Comparison of ENCODE assay signal across 8 cellular contexts in the genomic region with DNA sequence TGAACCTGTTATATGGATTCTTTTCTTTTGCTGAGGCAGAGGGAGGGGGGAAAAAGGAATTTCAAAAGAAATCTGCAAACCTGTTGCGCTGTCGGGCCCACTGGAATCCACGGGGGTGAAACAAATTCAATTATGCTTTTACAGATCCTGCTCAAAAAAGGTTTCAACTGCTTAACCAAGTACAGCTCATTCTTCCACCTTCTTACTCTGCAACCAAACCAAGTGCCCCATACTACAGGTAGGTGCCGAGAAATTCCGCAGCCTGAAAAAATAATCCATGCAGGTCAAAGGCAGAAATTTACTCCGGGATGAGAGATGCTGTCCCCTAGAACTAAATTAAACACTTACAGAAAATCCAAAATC. TPM values are rescaled to one million over a fixed set of nuclear protein-coding genes. Genes with fewer than 3 reads are reported as not detected.
DNase-seq lines count a peak whose midpoint lies in the region; ATAC-seq and TF ChIP-seq lines count a peak whose summit lies in the region.

No MANE protein-coding gene starts in this region.

- WGBS in thyroid gland, 2 donors, result 20 to 24% methylated on average over 6 of the region's 6 CpGs

- TF ChIP-seq CTCF in brain (conservative IDR thresholded peaks at IDR 0.05) (no peak), lower lobe of right lung (IDR thresholded peaks at IDR 0.05) (no peak), thyroid gland (IDR thresholded peaks at IDR 0.05) (no peak)

- ATAC-seq in activated CD4-positive, alpha-beta T cell treated with anti-CD3 and anti-CD28 coated beads for 36 hours, result no peak
- ATAC-seq in lower lobe of right lung (peak; percentile 26 to 51), GM21381 (IDR thresholded peaks at IDR 0.05; ENCODE audit: unreplicated experiment) (no peak)

- no peaks in the 10 kb centered on the region for H3K36me3 Mint-ChIP-seq in activated CD4-positive, alpha-beta T cell treated with anti-CD3 and anti-CD28 coated beads for 36 hours (ENCODE audit: low read depth)
- H3K36me3 Mint-ChIP-seq in brain, result no peaks in the 10 kb centered on the region

- H3K27me3 ChIP-seq in lower lobe of right lung (ENCODE audit: low read depth) (no peaks in the 10 kb centered on the region), thyroid gland (no peaks in the 10 kb centered on the region)

- peak overlapping the region; percentile 38 for H3K27ac Mint-ChIP-seq in activated CD4-positive, alpha-beta T cell treated with anti-CD3 and anti-CD28 coated beads for 36 hours
- H3K27ac Mint-ChIP-seq in brain, result peak overlapping the region in 4 of 5 experiments; percentile 15 to 72 (median 50)

- CTCF ChIA-PET in activated CD4-positive, alpha-beta T cell treated with anti-CD3 and anti-CD28 coated beads for 36 hours (lab: Charles Lee), result interaction anchor here (0.5 to 5.1 kb wide), 26 partner anchors 9 to 196 kb away, joined by 3 to 94 read pairs (median 6); partner anchors contain the start of genes LPO and SUPT4H1

- no peaks in the 10 kb centered on the region for H3K36me3 ChIP-seq in lower lobe of right lung
- H3K36me3 ChIP-seq in thyroid gland, result no peaks in the 10 kb centered on the region

- H3K9me3 ChIP-seq in lower lobe of right lung (no peaks in the 10 kb centered on the region), thyroid gland (no peaks in the 10 kb centered on the region)

- H3K4me1 Mint-ChIP-seq in activated CD4-positive, alpha-beta T cell treated with anti-CD3 and anti-CD28 coated beads for 36 hours, result peaks cover 38% of the 10 kb centered on the region
- H3K4me1 Mint-ChIP-seq in brain, result peaks cover 31% of the 10 kb centered on the region

- TF ChIP-seq POLR2A in thyroid gland (IDR thresholded peaks at IDR 0.05), result no peak

- H3K4me3 ChIP-seq in lower lobe of right lung, result peak overlapping the region; percentile 48
- peak overlapping the region in 2 of 3 donors; percentile 30 to 37 for H3K4me3 ChIP-seq in thyroid gland (replicated peaks in 1 of 3)

- POLR2A ChIA-PET in activated CD4-positive, alpha-beta T cell treated with anti-CD3 and anti-CD28 coated beads for 36 hours (lab: Charles Lee), result interaction anchor here (0.8 to 1.9 kb wide), 9 partner anchors 51 to 214 kb away, joined by 3 to 15 read pairs (median 8); partner anchors contain the start of genes SUPT4H1 and TSPOAP1

- intact Hi-C loops in activated CD4-positive, alpha-beta T cell treated with anti-CD3 and anti-CD28 coated beads for 36 hours (cut with DNase I, micrococcal nuclease), result loop anchor here (1.0 to 2.0 kb wide), 7 partner anchors 35 to 113 kb away; partner anchors contain the start of gene SUPT4H1 (in 1 of the 2)
- intact Hi-C loops in lower lobe of right lung (cut with DNase I), result no loop called here
- intact Hi-C loops in thyroid gland (cut with DNase I), result loop anchor here (10.0 kb wide), 1 partner anchor 62 kb away; the partner anchor contains the start of gene SUPT4H1

- H3K4me1 ChIP-seq in lower lobe of right lung (peaks cover 5% of the 10 kb centered on the region), thyroid gland (peaks cover 7 to 8% of the 10 kb centered on the region in 2 donors)

- peak overlapping the region; percentile 9 for H3K4me3 Mint-ChIP-seq in activated CD4-positive, alpha-beta T cell treated with anti-CD3 and anti-CD28 coated beads for 36 hours
- peak overlapping the region; percentile 76 to 85 (median 79) for H3K4me3 Mint-ChIP-seq in brain

- H3K27ac ChIP-seq in lower lobe of right lung (peak overlapping the region; percentile 77), thyroid gland (peak overlapping the region; percentile 55 to 73 (median 66))

- no peaks in the 10 kb centered on the region for H3K9me3 Mint-ChIP-seq in activated CD4-positive, alpha-beta T cell treated with anti-CD3 and anti-CD28 coated beads for 36 hours (ENCODE audit: low read depth)
- no peaks in the 10 kb centered on the region for H3K9me3 Mint-ChIP-seq in brain

- no peaks in the 10 kb centered on the region for H3K27me3 Mint-ChIP-seq in activated CD4-positive, alpha-beta T cell treated with anti-CD3 and anti-CD28 coated beads for 36 hours
- peaks cover 19% of the 10 kb centered on the region for H3K27me3 Mint-ChIP-seq in brain

- DNase-seq in activated CD4-positive, alpha-beta T cell treated with anti-CD3 and anti-CD28 coated beads for 36 hours, result no peak
- no peak for DNase-seq in activated CD4-positive, alpha-beta T cell treated with anti-CD3 and anti-CD28 coated beads, Interleukin-2, amount 50 U/mL, for 1 hour
- DNase-seq in lower lobe of right lung (no peak), thyroid gland (peak; percentile 1 to 3), NCI-H1694 treated with DMSO at 0.1 percent for 48 hours (lab: John Stamatoyannopoulos, UW) (no peak), NCI-H2171 treated with DMSO at 0.1 percent for 48 hours (lab: John Stamatoyannopoulos, UW) (no peak)

RNA-seq across cellular contexts. Expression of gene RNF43, which starts 0.4 kb away (rescaled TPM):
- total RNA-seq in activated CD4-positive, alpha-beta T cell treated with anti-CD3 and anti-CD28 coated beads for 36 hours, result 1 to 10 TPM in 1 of 2 experiments, under 1 TPM in 1; 0.71 to 1.0 TPM
- 0.56 TPM for polyA plus RNA-seq in brain (ENCODE audit: insufficient read depth, low read depth, low replicate concordance)
- total RNA-seq in lower lobe of right lung, result 9.7 TPM
- total RNA-seq in thyroid gland, result 1 to 10 TPM; 2.1 to 5.2 (median 4.3) TPM

Comparison
In these comparisons a context has a peak if more than half of its experiments do, and no peak if none do; other contexts are left out.
1. ATAC-seq: peak in lower lobe of right lung (2 of 2); none in activated CD4-positive, alpha-beta T cell treated with anti-CD3 and anti-CD28 coated beads for 36 hours (single experiment) and GM21381 (single experiment).
2. DNase-seq: peak in thyroid gland (2 of 2); none in activated CD4-positive, alpha-beta T cell treated with anti-CD3 and anti-CD28 coated beads for 36 hours (single experiment), activated CD4-positive, alpha-beta T cell treated with anti-CD3 and anti-CD28 coated beads, Interleukin-2, amount 50 U/mL, for 1 hour (single experiment), lower lobe of right lung (single experiment), NCI-H1694 treated with DMSO at 0.1 percent for 48 hours (single experiment) and NCI-H2171 treated with DMSO at 0.1 percent for 48 hours (single experiment).